Comparison of ENCODE assay signal across 8 cellular contexts in the genomic region with DNA sequence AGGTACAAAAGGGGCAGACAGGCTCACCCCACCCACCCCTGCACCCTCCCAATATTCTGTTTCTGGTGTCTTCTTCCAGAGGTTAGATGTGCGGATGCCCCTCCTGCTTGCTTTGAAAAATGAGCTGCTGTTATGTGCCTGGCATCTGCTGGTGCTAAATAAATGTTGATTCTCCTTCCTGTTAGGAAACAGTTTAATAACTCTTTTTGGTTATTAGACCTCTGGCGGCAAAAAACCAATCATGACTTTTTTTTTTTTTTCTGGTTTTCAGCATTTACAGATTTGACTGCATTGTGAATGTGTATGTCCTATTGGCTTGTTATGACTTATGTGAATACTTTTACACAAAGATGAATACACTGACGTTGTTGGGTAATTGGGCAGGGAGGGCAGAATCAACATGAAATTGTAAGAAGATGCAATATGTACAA. TPM values are rescaled to one million over a fixed set of nuclear protein-coding genes. Genes with fewer than 3 reads are reported as not detected.
DNase-seq lines count a peak whose midpoint lies in the region; ATAC-seq and TF ChIP-seq lines count a peak whose summit lies in the region.

No MANE protein-coding gene starts in this region.

- no peak overlapping the region for H2AK5ac ChIP-seq in H9 (ENCODE audit: insufficient read length, low read length)

- H3K9me3 Mint-ChIP-seq in H9: no peaks in the 10 kb centered on the region; a peak in 1 of 5 replicates
- no peaks in the 10 kb centered on the region for H3K9me3 Mint-ChIP-seq in activated T-helper 2 cell treated with anti-CD3 and anti-CD28 coated beads, Interferon-gamma antibody, Interleukin-2, Interleukin-4, amounts not matched to agents 10 μg/mL and 5 μg/mL and 100 μg/mL, durations not matched to agents 14 hours and 24 hours and 36 hours

- intact Hi-C loops in activated T-helper 2 cell treated with anti-CD3 and anti-CD28 coated beads, Interferon-gamma antibody, Interleukin-2, Interleukin-4, amounts not matched to agents 10 μg/mL and 5 μg/mL and 100 μg/mL, durations not matched to agents 14 hours and 24 hours and 36 hours (cut with micrococcal nuclease): loop anchor here (2.0 kb wide), 2 partner anchors 59 to 137 kb away; a partner anchor contains a TSS

- peak; percentile 24 for DNase-seq in A172 (ENCODE audit: low spot score)
- DNase-seq in H9: no peak
- DNase-seq in activated T-helper 2 cell treated with anti-CD3 and anti-CD28 coated beads, Interferon-gamma antibody, Interleukin-2, Interleukin-4, amounts not matched to agents 10 μg/mL and 5 μg/mL and 100 μg/mL, durations not matched to agents 14 hours and 24 hours and 36 hours (ENCODE audit: low spot score): no peak
- no peak for DNase-seq in thoracic aorta (ENCODE audit: low spot score)
- DNase-seq in COLO668 (lab: John Stamatoyannopoulos, UW; ENCODE audit: unreplicated experiment): no peak
- no peak for DNase-seq in superior temporal gyrus (ENCODE audit: extremely low spot score)

- H3K79me1 ChIP-seq in H9 (ENCODE audit: insufficient read depth, low read depth, low read length, poor library complexity, severe bottlenecking): no peaks in the 10 kb centered on the region

- H3K4me3 ChIP-seq in iPS-20b (ENCODE audit: low read length) (peak overlapping the region; percentile 85), thoracic aorta (peak overlapping the region; percentile 89)

- no peak overlapping the region for H3K27ac Mint-ChIP-seq in H9
- peak overlapping the region; percentile 85 for H3K27ac Mint-ChIP-seq in activated T-helper 2 cell treated with anti-CD3 and anti-CD28 coated beads, Interferon-gamma antibody, Interleukin-2, Interleukin-4, amounts not matched to agents 10 μg/mL and 5 μg/mL and 100 μg/mL, durations not matched to agents 14 hours and 24 hours and 36 hours

- H3K4me3 Mint-ChIP-seq in H9: peak overlapping the region; percentile 85 to 94
- peak overlapping the region; percentile 85 for H3K4me3 Mint-ChIP-seq in activated T-helper 2 cell treated with anti-CD3 and anti-CD28 coated beads, Interferon-gamma antibody, Interleukin-2, Interleukin-4, amounts not matched to agents 10 μg/mL and 5 μg/mL and 100 μg/mL, durations not matched to agents 14 hours and 24 hours and 36 hours (ENCODE audit: low read depth)

- no peak overlapping the region for H2BK20ac ChIP-seq in H9 (ENCODE audit: low read depth, low read length, poor library complexity, severe bottlenecking)

- H3K79me2 ChIP-seq in H9 (ENCODE audit: insufficient read depth, low read length): no peaks in the 10 kb centered on the region

- no peak overlapping the region for H2BK5ac ChIP-seq in H9 (ENCODE audit: insufficient read length, low read length)

- ATAC-seq in thoracic aorta (ENCODE audit: insufficient number of reproducible peaks, low FRiP score, low read depth): no peak
- ATAC-seq in GM21786 (IDR thresholded peaks at IDR 0.05; ENCODE audit: unreplicated experiment): no peak

- H3K23ac ChIP-seq in H9 (ENCODE audit: insufficient read length, low read depth, low read length): no peak overlapping the region

- TF ChIP-seq CTCF in H9 (conservative IDR thresholded peaks at IDR 0.05) (no peak), thoracic aorta (IDR thresholded peaks at IDR 0.05) (no peak)

- H3K9me3 ChIP-seq in H9 (ENCODE audit: control insufficient read depth, low read depth, low read length) (no peaks in the 10 kb centered on the region), iPS-20b (ENCODE audit: insufficient read depth, low read depth, low read length) (no peaks in the 10 kb centered on the region), thoracic aorta (no peaks in the 10 kb centered on the region)

- H3K36me3 Mint-ChIP-seq in H9 (ENCODE audit: insufficient read depth in 1 of 3, low read depth in 3 of 3): peaks cover 0 to 2% (median 0%) of the 10 kb centered on the region in 3 experiments; a peak in 1 of 7 replicates
- H3K36me3 Mint-ChIP-seq in activated T-helper 2 cell treated with anti-CD3 and anti-CD28 coated beads, Interferon-gamma antibody, Interleukin-2, Interleukin-4, amounts not matched to agents 10 μg/mL and 5 μg/mL and 100 μg/mL, durations not matched to agents 14 hours and 24 hours and 36 hours (ENCODE audit: low read depth): peaks cover 17% of the 10 kb centered on the region

- H3K27me3 ChIP-seq in H9 (ENCODE audit: insufficient read depth, low read length): no peaks in the 10 kb centered on the region
- H3K27me3 ChIP-seq in iPS-20b (ENCODE audit: insufficient read depth, low read length): no peaks in the 10 kb centered on the region
- H3K27me3 ChIP-seq in thoracic aorta (replicated peaks; ENCODE audit: insufficient read depth): no peaks in the 10 kb centered on the region

- no peaks in the 10 kb centered on the region for H4K20me1 ChIP-seq in H9 (ENCODE audit: control insufficient read depth, insufficient read depth, insufficient read length)

- H3K4me2 ChIP-seq in H9 (ENCODE audit: insufficient read depth, insufficient read length, low read length): peak overlapping the region; percentile 66

- H3K9ac ChIP-seq in H9 (ENCODE audit: extremely low read depth, insufficient read length, low read length) (no peak overlapping the region), iPS-20b (ENCODE audit: low read depth, low read length) (peak overlapping the region; percentile 68; the same call in 1 of the 2 replicates)

- no CpG with 5 or more reads among the region's 3 CpGs for whole genome bisulfite sequencing in H9 (ENCODE audit: extremely low coverage, insufficient read length, low lambda C conversion rate)

- H3K4ac ChIP-seq in H9 (ENCODE audit: low read depth, low read length): no peak overlapping the region

- H3K4me1 Mint-ChIP-seq in H9: peaks cover 24 to 28% of the 10 kb centered on the region in 2 experiments
- peaks cover 52% of the 10 kb centered on the region for H3K4me1 Mint-ChIP-seq in activated T-helper 2 cell treated with anti-CD3 and anti-CD28 coated beads, Interferon-gamma antibody, Interleukin-2, Interleukin-4, amounts not matched to agents 10 μg/mL and 5 μg/mL and 100 μg/mL, durations not matched to agents 14 hours and 24 hours and 36 hours (ENCODE audit: low read depth)

- no peak overlapping the region for H4K91ac ChIP-seq in H9 (ENCODE audit: insufficient read length, low read depth, low read length)

- H3K27ac ChIP-seq in H9 (ENCODE audit: insufficient read length, low read depth, low read length): no peak overlapping the region
- H3K27ac ChIP-seq in iPS-20b (ENCODE audit: low read length): no peak overlapping the region
- H3K27ac ChIP-seq in thoracic aorta: peak overlapping the region in 1 of 2 donors; percentile 83

- no peak overlapping the region for H3T11ph ChIP-seq in H9 (ENCODE audit: low read length)

- H3K4me1 ChIP-seq in H9 (ENCODE audit: insufficient read depth, low read length) (no peaks in the 10 kb centered on the region; the same call in 1 of the 2 replicates), iPS-20b (ENCODE audit: insufficient read depth, low read length) (peaks cover 12% of the 10 kb centered on the region), thoracic aorta (ENCODE audit: control insufficient read depth in 1 of 2, low read depth in 2 of 2) (peaks cover 15 to 26% of the 10 kb centered on the region in 2 donors)

- no peak overlapping the region for H2BK120ac ChIP-seq in H9 (ENCODE audit: low read depth, low read length, poor library complexity, severe bottlenecking)

- H3K36me3 ChIP-seq in iPS-20b (ENCODE audit: insufficient read depth, low read depth, low read length) (no peaks in the 10 kb centered on the region), thoracic aorta (no peaks in the 10 kb centered on the region)

- H3K18ac ChIP-seq in H9 (ENCODE audit: insufficient read length, low read depth, low read length): no peak overlapping the region

- no peak overlapping the region for H4K8ac ChIP-seq in H9 (replicated peaks; ENCODE audit: insufficient read length, low read depth, low read length)

- H4K5ac ChIP-seq in H9 (ENCODE audit: insufficient read length, low read depth, low read length): no peak overlapping the region

- peaks cover 5% of the 10 kb centered on the region for H3K23me2 ChIP-seq in H9 (ENCODE audit: insufficient read length, low read depth, low read length, poor library complexity, severe bottlenecking)

- no peak overlapping the region for H2BK15ac ChIP-seq in H9 (ENCODE audit: low read depth, low read length)

- H3K27me3 Mint-ChIP-seq in H9 (ENCODE audit: low read depth): no peaks in the 10 kb centered on the region
- H3K27me3 Mint-ChIP-seq in activated T-helper 2 cell treated with anti-CD3 and anti-CD28 coated beads, Interferon-gamma antibody, Interleukin-2, Interleukin-4, amounts not matched to agents 10 μg/mL and 5 μg/mL and 100 μg/mL, durations not matched to agents 14 hours and 24 hours and 36 hours (ENCODE audit: low read depth): no peaks in the 10 kb centered on the region

- H3K14ac ChIP-seq in H9 (ENCODE audit: insufficient read depth, low read length): no peak overlapping the region

- H2BK12ac ChIP-seq in H9 (ENCODE audit: insufficient read length, low read depth, low read length): no peak overlapping the region

- H3K56ac ChIP-seq in H9 (ENCODE audit: insufficient read length, low read depth, low read length): no peak overlapping the region

- no peak overlapping the region for H2AFZ ChIP-seq in H9 (ENCODE audit: low read length)

RNA-seq across cellular contexts. Expression of a gene that starts 13.6 kb away (rescaled TPM):
- total RNA-seq in A172 (2014; rRNA removed; shearing (Covaris generic)): 0.19 and 0.81 TPM in 2 replicates
- total RNA-seq in H9 (2021) (not detected in 2 replicates), thoracic aorta (not detected)
- total RNA-seq in activated T-helper 2 cell treated with anti-CD3 and anti-CD28 coated beads, Interferon-gamma antibody, Interleukin-2, Interleukin-4, amounts not matched to agents 10 μg/mL and 5 μg/mL and 100 μg/mL, durations not matched to agents 14 hours and 24 hours and 36 hours: 17.6 and 17.8 TPM in 2 replicates

RNA-seq across cellular contexts. Expression of a gene that starts 16.2 kb away (rescaled TPM):
- 68.5 and 78.3 TPM in 2 replicates for total RNA-seq in A172 (2014; rRNA removed; shearing (Covaris generic))
- total RNA-seq in H9 (2021): 16.0 and 16.8 TPM in 2 replicates
- total RNA-seq in activated T-helper 2 cell treated with anti-CD3 and anti-CD28 coated beads, Interferon-gamma antibody, Interleukin-2, Interleukin-4, amounts not matched to agents 10 μg/mL and 5 μg/mL and 100 μg/mL, durations not matched to agents 14 hours and 24 hours and 36 hours: 30.1 and 32.2 TPM in 2 replicates
- total RNA-seq in thoracic aorta: 10 to 100 TPM; 21.0 to 29.6 TPM

Comparison
In these comparisons a context has a peak if more than half of its experiments do, and no peak if none do; other contexts are left out.
1. RNA of a gene that starts 13.6 kb away (total RNA-seq): 17.6 to 17.8 TPM in activated T-helper 2 cell treated with anti-CD3 and anti-CD28 coated beads, Interferon-gamma antibody, Interleukin-2, Interleukin-4, amounts not matched to agents 10 μg/mL and 5 μg/mL and 100 μg/mL, durations not matched to agents 14 hours and 24 hours and 36 hours; 0.19 to 0.81 TPM in A172, not detected in H9 and not detected in thoracic aorta; every median in the first group is over 10 times any median in the second.